Comparison of ENCODE assay signal across 8 cellular contexts in genomic region chr21:39349211-39350093, GRCh38. TPM values are rescaled to one million over a fixed set of nuclear protein-coding genes. Genes with fewer than 3 reads are reported as not detected.
DNase-seq lines count a peak whose midpoint lies in the region; ATAC-seq and TF ChIP-seq lines count a peak whose summit lies in the region.

No MANE protein-coding gene starts in this region.

- H3K27ac Mint-ChIP-seq in WTC11, result peak overlapping the region; percentile 99

- in situ Hi-C loops in GM18951 (cut with MboI; ENCODE audit: low sequenced_read_pairs, unreplicated experiment), result no loop called here

- H3K36me3 Mint-ChIP-seq in WTC11, result peaks cover 32% of the 10 kb centered on the region

- no peak for TF ChIP-seq CTCF in WTC11 (IDR thresholded peaks at IDR 0.05)
- peak in 1 of 11 experiments; percentile 7 for TF ChIP-seq CTCF in spleen (IDR thresholded peaks at IDR 0.05 in 8 of 11, conservative IDR thresholded peaks at IDR 0.05 in 3 of 11)

- TF ChIP-seq POLR2A in GM18951 (IDR thresholded peaks at IDR 0.05; ENCODE audit: extremely low read depth, insufficient read depth, insufficient read length), result peak; percentile 73
- TF ChIP-seq POLR2A in spleen (IDR thresholded peaks at IDR 0.05), result peak in 2 of 3 donors; percentile 2 to 25

- peaks cover 14 to 48% (median 39%) of the 10 kb centered on the region in 6 donors for H3K4me1 ChIP-seq in spleen

- DNase-seq in AG08395 (ENCODE audit: low spot score), result peak; percentile 97
- peak; percentile 95 for DNase-seq in NCI-H2227 treated with DMSO at 0.1 percent for 48 hours (lab: John Stamatoyannopoulos, UW)
- DNase-seq in WTC11 (ENCODE audit: low spot score), result peak; percentile 98
- peak; percentile 23 to 96 (median 89) for DNase-seq in caudate nucleus (lab: John Stamatoyannopoulos, UW)
- peak; percentile 97 for DNase-seq in inferior parietal cortex (ENCODE audit: extremely low spot score)
- peak; percentile 99 for DNase-seq in spleen

- no peaks in the 10 kb centered on the region for H3K9me3 ChIP-seq in spleen

- H3K4me3 ChIP-seq in spleen, result peak overlapping the region; percentile 67 to 92 (median 78)

- intact Hi-C loops in spleen (cut with DNase I; ENCODE audit: low total_unique reads), result loop anchor here (5.0 kb wide), 1 partner anchor 38 kb away; no protein-coding TSS in a partner anchor

- POLR2A ChIA-PET in WTC11 (lab: Charles Lee), result interaction anchor here (0.7 to 2.6 kb wide), 5 partner anchors 23 to 165 kb away, joined by 6 to 17 read pairs (median 11); partner anchors contain the start of gene PSMG1

- CTCF ChIA-PET in WTC11 (lab: Charles Lee), result no interaction called here

- ATAC-seq in HG03175 (IDR thresholded peaks at IDR 0.05; ENCODE audit: unreplicated experiment) (peak; percentile 91), WTC11 (peak; percentile 89)

- H3K9me3 Mint-ChIP-seq in WTC11, result peaks cover 7% of the 10 kb centered on the region; the same call in 1 of the 2 replicates

- H3K4me1 Mint-ChIP-seq in WTC11, result peaks cover 45% of the 10 kb centered on the region

- H3K36me3 ChIP-seq in spleen, result peaks cover 0 to 24% (median 2%) of the 10 kb centered on the region in 6 donors

- no peaks in the 10 kb centered on the region for H3K27me3 Mint-ChIP-seq in WTC11 (ENCODE audit: low read depth)

- H3K4me3 Mint-ChIP-seq in WTC11, result peak overlapping the region; percentile 94

- H3K27ac ChIP-seq in caudate nucleus (ENCODE audit: low read depth, low read length) (peak overlapping the region; percentile 83), spleen (peak overlapping the region; percentile 85 to 99 (median 94))

- no peaks in the 10 kb centered on the region for H3K27me3 ChIP-seq in spleen (replicated peaks in 1 of 7)

- 3 to 9% (median 4%) methylated on average over 35 to 54 of the region's 56 CpGs for WGBS in spleen, 5 donors

TF ChIP-seq in WTC11, 78 proteins besides CTCF, POLR2A, EP300 and RAD21 (continues in another document):
- peak; percentile 94 for TF ChIP-seq USF1 (CRISPR knock-in tag; IDR thresholded peaks at IDR 0.05)
- peak; percentile 37; the same call in 1 of the 2 replicates for TF ChIP-seq MAX (CRISPR knock-in tag; IDR thresholded peaks at IDR 0.05)
- no peak for TF ChIP-seq ZNF512 (CRISPR knock-in tag; IDR thresholded peaks at IDR 0.05; ENCODE audit: borderline replicate concordance)
- TF ChIP-seq ZNF416 (CRISPR knock-in tag; IDR thresholded peaks at IDR 0.05), result 0 out of 2 replicates have a peak, but pooled peaks have one; percentile 52
- TF ChIP-seq NFATC4 (CRISPR knock-in tag; IDR thresholded peaks at IDR 0.05), result no peak
- TF ChIP-seq AR (CRISPR knock-in tag; IDR thresholded peaks at IDR 0.05), result no peak
- no peak for TF ChIP-seq NFE2L1 (CRISPR knock-in tag; IDR thresholded peaks at IDR 0.05)
- 0 out of 2 replicates have a peak, but pooled peaks have one; percentile 37 for TF ChIP-seq GABPB1 (CRISPR knock-in tag; IDR thresholded peaks at IDR 0.05)
- TF ChIP-seq GTF2I (CRISPR knock-in tag; conservative IDR thresholded peaks at IDR 0.05), result peak; percentile 84
- TF ChIP-seq SMAD4 (CRISPR knock-in tag; IDR thresholded peaks at IDR 0.05), result no peak
- no peak for TF ChIP-seq ZNF263 (CRISPR knock-in tag; IDR thresholded peaks at IDR 0.05; ENCODE audit: low read depth)
- no peak for TF ChIP-seq MLX (CRISPR knock-in tag; IDR thresholded peaks at IDR 0.05)
- TF ChIP-seq NFYB (CRISPR knock-in tag; conservative IDR thresholded peaks at IDR 0.05; ENCODE audit: low read depth), result peak; percentile 79
- TF ChIP-seq ZNF121 (CRISPR knock-in tag; IDR thresholded peaks at IDR 0.05), result peak; percentile 94
- TF ChIP-seq SP1 (CRISPR knock-in tag; conservative IDR thresholded peaks at IDR 0.05), result peak; percentile 28; the same call in 1 of the 2 replicates
- TF ChIP-seq MYBL2 (CRISPR knock-in tag; IDR thresholded peaks at IDR 0.05), result 0 out of 2 replicates have a peak, but pooled peaks have one; percentile 63
- TF ChIP-seq USF2 (CRISPR knock-in tag; IDR thresholded peaks at IDR 0.05), result peak; percentile 94
- TF ChIP-seq TEAD1 (CRISPR knock-in tag; IDR thresholded peaks at IDR 0.05), result 0 out of 2 replicates have a peak, but pooled peaks have one; percentile 20
- TF ChIP-seq HMGXB4 (CRISPR knock-in tag; IDR thresholded peaks at IDR 0.05), result no peak

RNA-seq across cellular contexts. Expression of gene HMGN1, which starts 0.6 kb away (rescaled TPM):
- 469 to 522 TPM (median 522 TPM) in 3 replicates for total RNA-seq in WTC11 (2021)
- total RNA-seq in spleen, result 100 to 1,000 TPM; 101 to 193 (median 152) TPM
- polyA plus RNA-seq in spleen, result 100 to 1,000 TPM; 248 to 276 (median 250) TPM

RNA-seq across cellular contexts. Expression of gene BRWD1, which starts 36.0 kb away (rescaled TPM):
- total RNA-seq in WTC11 (2021), result 48.8 to 53.3 TPM (median 52.5 TPM) in 3 replicates
- 10 to 100 TPM; 46.5 to 98.0 (median 60.5) TPM for total RNA-seq in spleen
- 10 to 100 TPM in 1 of 3 donors, 1 to 10 TPM in 2; 7.2 to 10.7 (median 9.1) TPM for polyA plus RNA-seq in spleen

Comparison
In these comparisons a context has a peak if more than half of its experiments do, and no peak if none do; other contexts are left out.
1. Peak in every context shown above with its lines: DNase-seq, ATAC-seq, H3K4me3 ChIP-seq and H3K27ac ChIP-seq.